Comparison of ENCODE assay signal across 14 cellular contexts in the genomic region with DNA sequence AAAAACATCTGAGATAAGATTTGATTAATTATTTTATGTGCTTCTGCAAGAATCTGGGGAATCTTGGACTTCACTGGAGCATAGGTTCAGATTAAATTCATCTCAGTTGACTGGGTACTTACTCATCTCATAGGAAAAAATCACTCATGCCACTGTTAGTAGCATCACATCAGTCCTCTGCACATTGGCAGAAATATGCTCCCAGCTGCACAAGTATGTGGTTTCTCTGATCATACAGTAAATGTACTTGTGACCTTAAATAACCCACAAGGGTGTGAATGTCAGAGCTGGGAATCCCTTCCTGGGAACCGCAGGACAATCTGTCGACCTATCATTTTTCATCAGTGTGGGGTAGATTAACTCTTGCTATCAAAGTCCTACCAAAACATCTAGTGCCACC.
DNase-seq lines count a peak whose midpoint lies in the region; ATAC-seq, FAIRE-seq and TF ChIP-seq lines count a peak whose summit lies in the region.
"Had no signal": no experiment of that assay in that cellular context is flagged by ENCODE, and none has a peak within 500 bp of the region (broad histone marks: within the 10 kb centered on the region; RNA-seq: fewer than 3 reads in every experiment).

No MANE protein-coding gene starts in this region.

- no peak overlapping the region for H3K27ac ChIP-seq in gastrocnemius medialis
- H3K27ac ChIP-seq: HL-60 had no signal

- H3K4me3 ChIP-seq in gastrocnemius medialis = no peak overlapping the region

- intact Hi-C loops in gastrocnemius medialis (cut with DNase I; ENCODE audit: low total_unique reads) = no loop called here

- ATAC-seq in gastrocnemius medialis = no peak
- ATAC-seq: CD8-positive, alpha-beta T cell; stimulated activated naive B cell treated with anti-CD40 and anti-IgM and Interleukin-4, amounts not matched to agents 10 μg/mL and 1 μg/mL and 100 μg/mL, for 72 hours had no signal

- TF ChIP-seq POLR2A in gastrocnemius medialis (IDR thresholded peaks at IDR 0.05) = no peak

- no peak for FAIRE-seq in urothelium cell line (lab: Jason Lieb, UNC)

- no peaks in the 10 kb centered on the region for H3K27me3 ChIP-seq in gastrocnemius medialis

- in situ Hi-C loops in gastrocnemius medialis (cut with MboI; ENCODE audit: low sequenced_read_pairs in 4 of 4) = no loop called here

- TF ChIP-seq CTCF in gastrocnemius medialis (IDR thresholded peaks at IDR 0.05 in 4 of 5, conservative IDR thresholded peaks at IDR 0.05 in 1 of 5) = no peak

- no peaks in the 10 kb centered on the region for H3K9me3 ChIP-seq in gastrocnemius medialis

- DNase-seq in stimulated activated CD4-positive, alpha-beta T cell treated with anti-CD3 and anti-CD28 coated beads, Interleukin-1b, Interleukin-23, amount 100 ng/mL, for 48 hours = peak; percentile 28
- DNase-seq in stimulated activated CD4-positive, alpha-beta T cell treated with anti-CD3 and anti-CD28 coated beads, Interleukin-4, amount 100 ng/mL, for 1 hour = no peak
- DNase-seq in NCI-H82 treated with DMSO at 0.1 percent for 48 hours (lab: John Stamatoyannopoulos, UW; ENCODE audit: unreplicated experiment) (peak; percentile 11), dedifferentiated amniotic fluid mesenchymal stem cell (ENCODE audit: extremely low spot score) (peak; percentile 35), urothelium cell line (ENCODE audit: low spot score) (peak; percentile 29), NAMALWA (ENCODE audit: low spot score) (no peak), NCI-H526 (lab: John Stamatoyannopoulos, UW) (no peak), gastrocnemius medialis (no peak)
- DNase-seq: CD8-positive, alpha-beta T cell; endodermal cell; naive B cell; NCI-H1436 treated with DMSO at 0.1 percent for 48 hours; stimulated activated naive B cell treated with anti-CD40 and anti-IgM and Interleukin-4, amounts not matched to agents 10 μg/mL and 1 μg/mL and 100 μg/mL, for 72 hours had no signal

- no peaks in the 10 kb centered on the region for H3K36me3 ChIP-seq in gastrocnemius medialis

- H3K4me1 ChIP-seq in gastrocnemius medialis = no peaks in the 10 kb centered on the region

Comparison
In these comparisons a context has a peak if more than half of its experiments do, and no peak if none do; other contexts are left out.
1. DNase-seq: peak in stimulated activated CD4-positive, alpha-beta T cell treated with anti-CD3 and anti-CD28 coated beads, Interleukin-1b, Interleukin-23, amount 100 ng/mL, for 48 hours (single experiment), NCI-H82 treated with DMSO at 0.1 percent for 48 hours (single experiment), dedifferentiated amniotic fluid mesenchymal stem cell (single experiment) and urothelium cell line (single experiment); none in stimulated activated CD4-positive, alpha-beta T cell treated with anti-CD3 and anti-CD28 coated beads, Interleukin-4, amount 100 ng/mL, for 1 hour (single experiment), NAMALWA (single experiment), NCI-H526 (0 of 2) and gastrocnemius medialis (0 of 2).